17 cellular contexts compared by ENCODE assay signal in the genomic region with DNA sequence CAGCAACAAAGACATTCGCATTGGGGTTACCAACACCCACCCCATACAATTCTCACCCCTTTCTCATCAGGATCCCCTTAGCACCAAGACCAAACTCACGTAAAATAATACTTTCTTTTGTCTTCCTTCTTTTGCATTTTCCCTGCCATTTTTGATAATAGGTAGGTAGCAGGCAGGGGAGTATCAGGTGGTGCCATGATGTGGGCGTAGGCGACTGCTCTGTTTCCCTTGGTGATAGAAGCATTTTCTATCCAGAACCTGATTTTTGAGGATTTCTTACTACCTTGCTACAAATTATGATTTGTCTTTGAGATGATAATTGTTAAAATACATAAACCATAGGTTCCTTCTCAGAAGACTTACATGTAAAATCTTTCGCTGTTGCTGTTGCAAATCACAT.
DNase-seq lines count a peak whose midpoint lies in the region; ATAC-seq and TF ChIP-seq lines count a peak whose summit lies in the region.
"Had no signal": no experiment of that assay in that cellular context is flagged by ENCODE, and none has a peak within 500 bp of the region (broad histone marks: within the 10 kb centered on the region; RNA-seq: fewer than 3 reads in every experiment).

No MANE protein-coding gene starts in this region.

- H4K91ac ChIP-seq in trophoblast cell (ENCODE audit: low read depth, low read length) = no peak overlapping the region

- H3K4me1 Mint-ChIP-seq in WTC11 (peaks cover 35% of the 10 kb centered on the region), glutamatergic neuron (ENCODE audit: low read depth, unreplicated experiment) (peaks cover 13% of the 10 kb centered on the region)
- no peaks in the 10 kb centered on the region for H3K4me1 Mint-ChIP-seq in stimulated activated memory B cell treated with anti-CD40 and anti-IgM and Interleukin-4, amounts not matched to agents 10 μg/mL and 1 μg/mL and 100 μg/mL, for 72 hours
- H3K4me1 Mint-ChIP-seq: CD4-positive, CD25-positive, alpha-beta regulatory T cell; CD8-positive, alpha-beta memory T cell had no signal

- H3K14ac ChIP-seq in trophoblast cell (ENCODE audit: low read length) = no peak overlapping the region

- H3K23ac ChIP-seq in trophoblast cell (ENCODE audit: low read length) = no peak overlapping the region

- POLR2A ChIA-PET in WTC11 (lab: Charles Lee) = no interaction called here

- CTCF ChIA-PET in WTC11 (lab: Charles Lee) = no interaction called here

- H3K4me3 ChIP-seq in trophoblast cell (ENCODE audit: low read depth, low read length) (no peak overlapping the region), spleen (no peak overlapping the region)

- H3K36me3 Mint-ChIP-seq in WTC11 = no peaks in the 10 kb centered on the region
- H3K36me3 Mint-ChIP-seq in glutamatergic neuron (ENCODE audit: unreplicated experiment) = no peaks in the 10 kb centered on the region
- no peaks in the 10 kb centered on the region for H3K36me3 Mint-ChIP-seq in stimulated activated memory B cell treated with anti-CD40 and anti-IgM and Interleukin-4, amounts not matched to agents 10 μg/mL and 1 μg/mL and 100 μg/mL, for 72 hours
- H3K36me3 Mint-ChIP-seq: CD4-positive, CD25-positive, alpha-beta regulatory T cell; CD8-positive, alpha-beta memory T cell had no signal

- H3K27me3 ChIP-seq in trophoblast cell (ENCODE audit: insufficient read depth, low read length) (no peaks in the 10 kb centered on the region), spleen (replicated peaks in 1 of 7) (no peaks in the 10 kb centered on the region)
- H3K27me3 ChIP-seq: BE2C had no signal

- intact Hi-C loops in spleen (cut with DNase I; ENCODE audit: low total_unique reads) = no loop called here

- H3K27me3 Mint-ChIP-seq in WTC11 (ENCODE audit: low read depth) = no peaks in the 10 kb centered on the region
- H3K27me3 Mint-ChIP-seq in glutamatergic neuron (ENCODE audit: unreplicated experiment) = no peaks in the 10 kb centered on the region
- no peaks in the 10 kb centered on the region for H3K27me3 Mint-ChIP-seq in stimulated activated memory B cell treated with anti-CD40 and anti-IgM and Interleukin-4, amounts not matched to agents 10 μg/mL and 1 μg/mL and 100 μg/mL, for 72 hours

- H2BK5ac ChIP-seq in trophoblast cell (ENCODE audit: low read depth, low read length, poor library complexity) = no peak overlapping the region

- no peak overlapping the region for H4K8ac ChIP-seq in trophoblast cell (ENCODE audit: low read depth, low read length)

- no peak for ATAC-seq in WTC11
- no peak for ATAC-seq in stimulated activated memory B cell treated with anti-CD40 and anti-IgM and Interleukin-4, amounts not matched to agents 10 μg/mL and 1 μg/mL and 100 μg/mL, for 72 hours

- peak overlapping the region; percentile 47 for H3K27ac Mint-ChIP-seq in WTC11
- peak overlapping the region; percentile 9 for H3K27ac Mint-ChIP-seq in glutamatergic neuron (ENCODE audit: unreplicated experiment)
- H3K27ac Mint-ChIP-seq in stimulated activated memory B cell treated with anti-CD40 and anti-IgM and Interleukin-4, amounts not matched to agents 10 μg/mL and 1 μg/mL and 100 μg/mL, for 72 hours = no peak overlapping the region
- H3K27ac Mint-ChIP-seq: CD8-positive, alpha-beta memory T cell had no signal

- peaks cover 8% of the 10 kb centered on the region for H3K79me1 ChIP-seq in trophoblast cell (ENCODE audit: low read length)

- no peak overlapping the region for H3K4me2 ChIP-seq in trophoblast cell (ENCODE audit: low read length)

- no peak for TF ChIP-seq POLR2A in spleen (IDR thresholded peaks at IDR 0.05)

- no peaks in the 10 kb centered on the region for H3K79me2 ChIP-seq in trophoblast cell (ENCODE audit: control insufficient read depth, insufficient read depth, low read length, poor library complexity)

- peaks cover 6 to 19% of the 10 kb centered on the region in 2 experiments for H3K4me1 ChIP-seq in trophoblast cell (ENCODE audit: control insufficient read depth in 1 of 2, insufficient read depth in 2 of 2, low read length in 2 of 2)
- no peaks in the 10 kb centered on the region for H3K4me1 ChIP-seq in spleen
- H3K4me1 ChIP-seq: BE2C had no signal

- H3K36me3 ChIP-seq in trophoblast cell (ENCODE audit: control insufficient read depth in 1 of 2, insufficient read depth in 2 of 2, low read length in 2 of 2) (peaks cover 0 to 6% of the 10 kb centered on the region in 2 experiments), spleen (no peaks in the 10 kb centered on the region)
- H3K36me3 ChIP-seq: BE2C had no signal

- no peak overlapping the region for H2AK5ac ChIP-seq in trophoblast cell (ENCODE audit: low read length)

- no peak overlapping the region for H3K4ac ChIP-seq in trophoblast cell (ENCODE audit: low read depth, low read length)

- H3K9me3 ChIP-seq in trophoblast cell (ENCODE audit: insufficient read depth, low read depth, low read length) (no peaks in the 10 kb centered on the region), spleen (no peaks in the 10 kb centered on the region)
- H3K9me3 ChIP-seq: BE2C had no signal

- no peak overlapping the region for H4K12ac ChIP-seq in trophoblast cell (ENCODE audit: low read depth, low read length)

- 100% methylated on average over 1 of the region's 5 CpGs for WGBS in trophoblast cell (ENCODE audit: extremely low coverage, insufficient coverage, insufficient read length)
- 91 to 99% (median 93%) methylated on average over 5 of the region's 5 CpGs for WGBS in spleen, 5 donors

- no peak overlapping the region for H3K18ac ChIP-seq in trophoblast cell (ENCODE audit: low read length)

- TF ChIP-seq CTCF in WTC11 (IDR thresholded peaks at IDR 0.05) = no peak
- TF ChIP-seq CTCF in glutamatergic neuron (IDR thresholded peaks at IDR 0.05; ENCODE audit: partially characterized antibody, unreplicated experiment) = no peak
- TF ChIP-seq CTCF in spleen (IDR thresholded peaks at IDR 0.05 in 8 of 11, conservative IDR thresholded peaks at IDR 0.05 in 3 of 11) = no peak

- no peak overlapping the region for H2BK120ac ChIP-seq in trophoblast cell (ENCODE audit: insufficient read depth, low read length, poor library complexity)

- H3K9me3 Mint-ChIP-seq in WTC11 (no peaks in the 10 kb centered on the region), glutamatergic neuron (ENCODE audit: unreplicated experiment) (no peaks in the 10 kb centered on the region)
- H3K9me3 Mint-ChIP-seq in stimulated activated memory B cell treated with anti-CD40 and anti-IgM and Interleukin-4, amounts not matched to agents 10 μg/mL and 1 μg/mL and 100 μg/mL, for 72 hours = no peaks in the 10 kb centered on the region
- H3K9me3 Mint-ChIP-seq: CD8-positive, alpha-beta memory T cell; H9 had no signal

- H3K4me3 Mint-ChIP-seq in WTC11 (no peak overlapping the region), glutamatergic neuron (ENCODE audit: unreplicated experiment) (no peak overlapping the region)
- H3K4me3 Mint-ChIP-seq in stimulated activated memory B cell treated with anti-CD40 and anti-IgM and Interleukin-4, amounts not matched to agents 10 μg/mL and 1 μg/mL and 100 μg/mL, for 72 hours = no peak overlapping the region
- H3K4me3 Mint-ChIP-seq: CD4-positive, CD25-positive, alpha-beta regulatory T cell; CD8-positive, alpha-beta memory T cell; H9 had no signal

- no peak overlapping the region for H2BK12ac ChIP-seq in trophoblast cell (ENCODE audit: low read length)

- no peak overlapping the region for H3K9ac ChIP-seq in trophoblast cell (ENCODE audit: low read length)

- DNase-seq in WTC11 (ENCODE audit: low spot score) (no peak), glutamatergic neuron (no peak), trophoblast cell (no peak), NCI-H2171 treated with DMSO at 0.1 percent for 48 hours (lab: John Stamatoyannopoulos, UW) (no peak), spleen (no peak)
- no peak for DNase-seq in activated CD4-positive, alpha-beta T cell treated with anti-CD3 and anti-CD28 coated beads for 48 hours
- DNase-seq: ACHN; BE2C; C1 segment of cervical spinal cord; CD4-positive, CD25-positive, alpha-beta regulatory T cell; CD8-positive, alpha-beta memory T cell; COR-L47; DMS 273 treated with DMSO at 0.1 percent for 48 hours; GOT3; H9; IMR-90 had no signal

- H2AFZ ChIP-seq in trophoblast cell (ENCODE audit: insufficient read depth, low read length, poor library complexity) = no peak overlapping the region

- H3K27ac ChIP-seq in trophoblast cell (ENCODE audit: low read depth, low read length) (peak overlapping the region; percentile 65), spleen (no peak overlapping the region)

TF ChIP-seq in WTC11, 78 proteins besides CTCF, POLR2A, EP300 and RAD21:
- no peak for TF ChIP-seq GRHL2 (CRISPR knock-in tag; IDR thresholded peaks at IDR 0.05; ENCODE audit: insufficient replicate concordance, severe bottlenecking)
- no peak for TF ChIP-seq ELF4 (CRISPR knock-in tag; IDR thresholded peaks at IDR 0.05; ENCODE audit: low read depth)
- TF ChIP-seq TEAD1 (CRISPR knock-in tag; IDR thresholded peaks at IDR 0.05) = no peak
- TF ChIP-seq, protein P1, sequence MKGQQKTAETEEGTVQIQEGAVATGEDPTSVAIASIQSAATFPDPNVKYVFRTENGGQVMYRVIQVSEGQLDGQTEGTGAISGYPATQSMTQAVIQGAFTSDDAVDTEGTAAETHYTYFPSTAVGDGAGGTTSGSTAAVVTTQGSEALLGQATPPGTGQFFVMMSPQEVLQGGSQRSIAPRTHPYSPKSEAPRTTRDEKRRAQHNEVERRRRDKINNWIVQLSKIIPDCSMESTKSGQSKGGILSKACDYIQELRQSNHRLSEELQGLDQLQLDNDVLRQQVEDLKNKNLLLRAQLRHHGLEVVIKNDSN (CRISPR knock-in tag; IDR thresholded peaks at IDR 0.05) = no peak
- TF ChIP-seq CREB1 (CRISPR knock-in tag; IDR thresholded peaks at IDR 0.05) = no peak
TF ChIP-seq in WTC11: peak in this region for 0.
